Comparison of ENCODE assay signal across 1 cellular context in genomic region chr6:69784595-69785377, GRCh38.
TF ChIP-seq lines count a peak whose summit lies in the region.

No MANE protein-coding gene starts in this region.

TF ChIP-seq in K562, 482 proteins besides CTCF, POLR2A, EP300 and RAD21 (continued from another document and continues in another):
- TF ChIP-seq ZKSCAN1 (IDR thresholded peaks at IDR 0.05; ENCODE audit: low read depth, low read length) = no peak
- 0 out of 4 replicates have a peak, but pooled peaks of 1 of the 2 experiments have one; percentile 45 for TF ChIP-seq TRIM24 (IDR thresholded peaks at IDR 0.05)
- TF ChIP-seq E2F1 (CRISPR knock-in tag; IDR thresholded peaks at IDR 0.05) = no peak
- peak; percentile 87 for TF ChIP-seq TEAD4 (IDR thresholded peaks at IDR 0.05; ENCODE audit: low read length)
- TF ChIP-seq TEAD4 (CRISPR knock-in tag; IDR thresholded peaks at IDR 0.05; ENCODE audit: borderline replicate concordance) = no peak
- no peak for TF ChIP-seq IRF2 (CRISPR knock-in tag; IDR thresholded peaks at IDR 0.05)
- peak; percentile 39; the same call in 1 of the 2 replicates for TF ChIP-seq POLR2AphosphoS5 (IDR thresholded peaks at IDR 0.05; ENCODE audit: control insufficient read depth, insufficient read depth, low read depth, low read length)
- TF ChIP-seq CC2D1A (IDR thresholded peaks at IDR 0.05) = peak; percentile 51; the same call in 1 of the 2 replicates
- TF ChIP-seq EGR1 (conservative IDR thresholded peaks at IDR 0.05) = no peak
- TF ChIP-seq MGA (IDR thresholded peaks at IDR 0.05) = no peak
- no peak for TF ChIP-seq SRSF3 (IDR thresholded peaks at IDR 0.05; ENCODE audit: insufficient read depth, low read length)
- TF ChIP-seq SMAD4 (CRISPR knock-in tag; conservative IDR thresholded peaks at IDR 0.05) = peak; percentile 41
- TF ChIP-seq E2F4 (CRISPR knock-in tag; IDR thresholded peaks at IDR 0.05; ENCODE audit: low read depth) = no peak
- no peak for TF ChIP-seq PBX2 (CRISPR knock-in tag; IDR thresholded peaks at IDR 0.05; ENCODE audit: low read depth)
- TF ChIP-seq PBX2 (tag; conservative IDR thresholded peaks at IDR 0.05; ENCODE audit: low read depth) = peak; percentile 91
- TF ChIP-seq ELF4 (CRISPR knock-in tag; IDR thresholded peaks at IDR 0.05) = peak; percentile 89
- peak; percentile 20; the same call in 1 of the 2 replicates for TF ChIP-seq DMBX1 (CRISPR knock-in tag; IDR thresholded peaks at IDR 0.05; ENCODE audit: borderline replicate concordance)
- no peak for TF ChIP-seq PKNOX1 (IDR thresholded peaks at IDR 0.05)
- TF ChIP-seq TAL1 (IDR thresholded peaks at IDR 0.05) = peak; percentile 83
- peak in 1 of 2 experiments; percentile 83; a peak in 2 of 4 replicates for TF ChIP-seq HDAC1 (IDR thresholded peaks at IDR 0.05)
- TF ChIP-seq CBFA2T2 (conservative IDR thresholded peaks at IDR 0.05) = peak; percentile 80
- TF ChIP-seq MTA2 (IDR thresholded peaks at IDR 0.05; ENCODE audit: low read depth) = peak; percentile 64
- peak; percentile 74 for TF ChIP-seq NCOR1 (IDR thresholded peaks at IDR 0.05)
